In the genomic region with DNA sequence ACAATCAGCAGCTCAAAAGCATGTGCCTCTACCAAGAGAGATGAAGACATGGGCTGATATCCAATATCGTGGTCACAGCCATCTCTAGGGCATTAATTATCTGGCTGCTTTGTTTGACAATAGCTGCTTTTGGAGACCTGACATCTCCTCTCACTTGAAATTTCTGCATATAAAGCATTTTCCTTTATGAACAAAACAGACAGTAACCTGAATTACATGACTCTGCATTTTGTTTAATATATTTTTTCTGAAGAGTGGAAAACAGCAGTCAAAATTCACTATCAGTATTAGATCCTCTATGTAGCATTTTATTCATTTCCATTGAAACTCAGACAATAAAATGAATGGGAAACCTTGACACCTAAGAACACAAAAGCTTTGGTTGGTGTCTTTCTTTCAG, we compare ENCODE assay signal across 24 cellular contexts. TPM values are rescaled to one million over a fixed set of nuclear protein-coding genes. Genes with fewer than 3 reads are reported as not detected.
"Had no signal": no experiment of that assay in that cellular context is flagged by ENCODE, and none has a peak within 500 bp of the region (broad histone marks: within the 10 kb centered on the region; RNA-seq: fewer than 3 reads in every experiment).

No MANE protein-coding gene starts in this region.

- DNase-seq: Kasumi-1; NCI-H1048; NCI-H1436; NCI-H187; NCI-H2029; NCI-H2081 treated with DMSO at 0.1 percent for 48 hours; NCI-H2227 treated with DMSO at 0.1 percent for 48 hours; NCI-H524; NCI-H526 treated with DMSO at 0.1 percent for 48 hours; NCI-H748 treated with DMSO at 0.1 percent for 48 hours; NK-92 treated with Interleukin-12 subunit alpha and Interleukin-12 subunit beta, amount 100 ng/mL, for 24 hours; PC-3; SHP77; SJCRH30; T-helper 1 cell had no signal

- H3K9me3 ChIP-seq: SJCRH30 had no signal

- FAIRE-seq: HTR-8/SVneo had no signal

- H3K4me1 ChIP-seq: SJCRH30 had no signal

- H3K36me3 ChIP-seq: SJCRH30 had no signal

- H3K4me2 ChIP-seq: KMS-11 had no signal

- H3K9ac ChIP-seq: KMS-11 had no signal

- H3K4me3 ChIP-seq: SJCRH30 had no signal

- ATAC-seq: Panc1, PC-3, SK-N-SH treated with all-trans-retinoic acid at 6 μM for 48 hours had no signal

- H3K27ac ChIP-seq: HL-60, KMS-11, RWPE1, SJCRH30 had no signal

RNA-seq across cellular contexts. Expression of a gene that starts 57.5 kb away (rescaled TPM):
- total RNA-seq: MCF 10A, NCI-H460, OCI-LY7 had no signal
